Comparison of ENCODE assay signal across 9 cellular contexts in the genomic region with DNA sequence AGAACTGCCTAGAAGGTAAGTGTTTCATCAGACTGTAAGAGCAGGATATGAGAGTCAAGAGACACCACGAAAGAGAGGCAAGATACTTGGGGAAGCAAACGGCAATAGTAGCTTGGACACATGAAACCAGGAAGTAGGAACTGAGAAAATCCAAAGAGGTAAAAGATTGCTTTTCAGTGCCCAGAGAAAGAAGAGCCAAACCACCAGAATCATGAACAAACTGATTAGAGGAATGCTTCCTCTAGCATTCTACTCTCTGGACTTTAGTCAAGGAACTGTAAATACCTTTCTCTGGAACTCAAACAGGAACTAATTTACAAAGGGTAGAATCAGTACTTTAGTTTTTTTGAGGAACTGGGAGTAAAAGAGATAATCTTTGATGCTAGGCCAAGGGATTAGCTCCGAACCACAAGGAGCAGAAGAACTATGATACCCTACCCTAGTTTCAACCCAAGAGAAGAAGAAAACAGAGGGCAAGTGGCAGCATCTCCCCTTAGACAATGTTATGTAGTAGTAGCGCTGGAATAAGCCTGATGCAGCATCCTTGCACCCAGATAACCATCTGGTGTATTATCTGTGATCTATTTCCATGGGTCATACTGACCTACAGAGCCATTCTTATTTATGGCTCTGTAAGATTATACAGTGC. TPM values are rescaled to one million over a fixed set of nuclear protein-coding genes. Genes with fewer than 3 reads are reported as not detected.
A peak's percentile ranks its signal among the peaks of the same experiment; 100 is the strongest.
DNase-seq lines count a peak whose midpoint lies in the region; ATAC-seq, FAIRE-seq and TF ChIP-seq lines count a peak whose summit lies in the region.
"Had no signal": no experiment of that assay in that cellular context is flagged by ENCODE, and none has a peak within 500 bp of the region (broad histone marks: within the 10 kb centered on the region; RNA-seq: fewer than 3 reads in every experiment).

No MANE protein-coding gene starts in this region.

- 50% methylated on average over 4 of the region's 4 CpGs for WGBS in A549 (ENCODE audit: missing lambda C conversion rate)

- H3K4me1 Mint-ChIP-seq in WTC11 = peaks cover 37% of the 10 kb centered on the region

- DNase-seq in A549 (ENCODE audit: low read depth in 1 of 2, low spot score in 1 of 2) (peak; percentile 9 to 38), HuH-7 (ENCODE audit: low spot score) (peak; percentile 20), choroid plexus epithelial cell (ENCODE audit: low read depth) (peak; percentile 16), frontal cortex (ENCODE audit: low spot score in 2 of 2) (no peak), cardiac septum (ENCODE audit: low spot score) (no peak), WTC11 (ENCODE audit: low spot score) (no peak), A172 (ENCODE audit: low spot score) (no peak)
- DNase-seq: activated T-cell treated with anti-CD3 and anti-CD28 coated beads, Interleukin-2, amount 50 U/mL, for 4 hours had no signal

- TF ChIP-seq CTCF in A549 (IDR thresholded peaks at IDR 0.05) (no peak), choroid plexus epithelial cell (conservative IDR thresholded peaks at IDR 0.05; ENCODE audit: low read depth, low read length) (no peak), WTC11 (IDR thresholded peaks at IDR 0.05) (no peak)

- H3K27ac ChIP-seq in A549 = peak overlapping the region; percentile 46 to 61; a peak in 4 of 6 replicates

- no peak overlapping the region for H3K4me3 Mint-ChIP-seq in WTC11
- H3K4me3 Mint-ChIP-seq: activated T-cell treated with anti-CD3 and anti-CD28 coated beads, Interleukin-2, amount 50 U/mL, for 4 hours had no signal

- FAIRE-seq in A549 (lab: Jason Lieb, UNC) (no peak), frontal cortex (lab: Jason Lieb, UNC) (no peak)

- ATAC-seq in A549 (peak; percentile 47 to 66; a peak in 3 of 6 replicates), GM19452 (IDR thresholded peaks at IDR 0.05; ENCODE audit: unreplicated experiment) (peak; percentile 74), WTC11 (no peak)

- peaks cover 19% of the 10 kb centered on the region for H3K4me1 ChIP-seq in A549

- H3K4me3 ChIP-seq in A549 = no peak overlapping the region
- no peak overlapping the region for H3K4me3 ChIP-seq in choroid plexus epithelial cell (ENCODE audit: low read depth, low read length)

- no peak for TF ChIP-seq POLR2A in A549 (IDR thresholded peaks at IDR 0.05; ENCODE audit: low read length)

- no peaks in the 10 kb centered on the region for H3K27me3 Mint-ChIP-seq in WTC11 (ENCODE audit: low read depth)

- peaks cover 33% of the 10 kb centered on the region for H3K36me3 Mint-ChIP-seq in WTC11

- intact Hi-C loops in cardiac septum (cut with DNase I) = no loop called here

- CTCF ChIA-PET in A549 (lab: Yijun Ruan, JAX) (interaction anchor here (1.3 kb wide), 2 partner anchors 23 to 131 kb away, joined by 3 to 4 read pairs; no protein-coding TSS in a partner anchor), WTC11 (lab: Charles Lee) (interaction anchor here (0.5 kb wide), 1 partner anchor 161 kb away, joined by 3 read pairs; no protein-coding TSS in a partner anchor)

- peak overlapping the region; percentile 55 for H3K4me2 ChIP-seq in A549

- no peaks in the 10 kb centered on the region for H3K9me3 Mint-ChIP-seq in WTC11
- H3K9me3 Mint-ChIP-seq: activated T-cell treated with anti-CD3 and anti-CD28 coated beads, Interleukin-2, amount 50 U/mL, for 4 hours had no signal

- TF ChIP-seq RAD21 in A549 (conservative IDR thresholded peaks at IDR 0.05 in 1 of 2, IDR thresholded peaks at IDR 0.05 in 1 of 2) = no peak

- TF ChIP-seq EP300 in A549 (IDR thresholded peaks at IDR 0.05) = no peak

- POLR2A ChIA-PET in A549 (lab: Yijun Ruan, JAX) (no interaction called here), WTC11 (lab: Charles Lee) (no interaction called here)

- no peak overlapping the region; the same call in 1 of the 2 replicates for H3K27ac Mint-ChIP-seq in WTC11

- H3K9me3 ChIP-seq in A549 = no peaks in the 10 kb centered on the region

TF ChIP-seq in A549, 52 proteins besides CTCF, POLR2A, EP300 and RAD21:
- no peak for TF ChIP-seq CBX2 (IDR thresholded peaks at IDR 0.05; ENCODE audit: borderline replicate concordance, low read depth)
- TF ChIP-seq FOXS1 (CRISPR knock-in tag; IDR thresholded peaks at IDR 0.05) = no peak
- TF ChIP-seq FOSB (CRISPR knock-in tag; IDR thresholded peaks at IDR 0.05) = no peak
- no peak for TF ChIP-seq POLR2AphosphoS2 (conservative IDR thresholded peaks at IDR 0.05; ENCODE audit: low read length)
- no peak for TF ChIP-seq ZC3H11A (IDR thresholded peaks at IDR 0.05)
- no peak for TF ChIP-seq CHD2 (IDR thresholded peaks at IDR 0.05; ENCODE audit: low read length, partially characterized antibody)
- TF ChIP-seq ZNF302 (CRISPR knock-in tag; IDR thresholded peaks at IDR 0.05) = no peak
- no peak for TF ChIP-seq HOXA7 (CRISPR knock-in tag; IDR thresholded peaks at IDR 0.05)
- no peak for TF ChIP-seq FOSL2 (IDR thresholded peaks at IDR 0.05)
- TF ChIP-seq FOSL2 (CRISPR knock-in tag; IDR thresholded peaks at IDR 0.05) = no peak
- no peak for TF ChIP-seq HEYL (CRISPR knock-in tag; IDR thresholded peaks at IDR 0.05)

TF ChIP-seq in WTC11, 78 proteins besides CTCF, POLR2A, EP300 and RAD21 (continues in another document):
- TF ChIP-seq, protein P1, sequence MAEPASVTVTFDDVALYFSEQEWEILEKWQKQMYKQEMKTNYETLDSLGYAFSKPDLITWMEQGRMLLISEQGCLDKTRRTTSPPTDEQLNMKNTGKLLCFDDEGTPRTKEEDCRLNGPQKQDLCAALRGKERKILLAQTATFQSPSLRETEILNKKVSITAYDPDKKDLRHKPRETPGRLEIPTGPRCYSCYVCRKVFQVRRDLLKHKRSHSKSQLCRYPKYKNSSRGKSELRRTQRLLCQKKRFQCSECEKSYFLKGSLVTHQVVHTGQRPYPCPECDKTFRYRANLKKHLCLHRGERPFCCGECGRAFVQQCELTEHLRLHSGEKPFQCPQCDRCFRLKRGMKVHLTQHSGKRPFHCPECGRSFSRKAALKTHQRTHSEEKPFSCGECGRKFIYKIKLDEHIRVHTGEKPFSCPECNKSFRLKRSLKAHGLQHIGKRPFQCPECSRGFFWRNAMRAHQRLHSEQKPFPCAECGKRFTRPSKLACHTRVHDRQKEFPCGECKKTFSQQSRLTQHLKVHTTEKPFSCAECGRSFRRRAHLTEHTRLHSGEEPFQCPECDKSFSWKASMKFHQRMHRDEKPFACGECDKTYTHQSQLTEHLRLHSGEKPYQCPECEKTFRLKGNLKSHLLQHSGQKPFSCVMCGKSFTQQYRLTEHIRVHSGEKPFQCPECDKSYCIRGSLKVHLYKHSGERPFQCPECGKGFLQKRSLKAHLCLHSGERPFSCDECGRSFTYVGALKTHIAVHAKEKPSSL (CRISPR knock-in tag; conservative IDR thresholded peaks at IDR 0.05) = no peak
- TF ChIP-seq, protein P2, sequence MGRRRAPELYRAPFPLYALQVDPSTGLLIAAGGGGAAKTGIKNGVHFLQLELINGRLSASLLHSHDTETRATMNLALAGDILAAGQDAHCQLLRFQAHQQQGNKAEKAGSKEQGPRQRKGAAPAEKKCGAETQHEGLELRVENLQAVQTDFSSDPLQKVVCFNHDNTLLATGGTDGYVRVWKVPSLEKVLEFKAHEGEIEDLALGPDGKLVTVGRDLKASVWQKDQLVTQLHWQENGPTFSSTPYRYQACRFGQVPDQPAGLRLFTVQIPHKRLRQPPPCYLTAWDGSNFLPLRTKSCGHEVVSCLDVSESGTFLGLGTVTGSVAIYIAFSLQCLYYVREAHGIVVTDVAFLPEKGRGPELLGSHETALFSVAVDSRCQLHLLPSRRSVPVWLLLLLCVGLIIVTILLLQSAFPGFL (CRISPR knock-in tag; IDR thresholded peaks at IDR 0.05; ENCODE audit: borderline replicate concordance) = no peak
- TF ChIP-seq, protein P3, sequence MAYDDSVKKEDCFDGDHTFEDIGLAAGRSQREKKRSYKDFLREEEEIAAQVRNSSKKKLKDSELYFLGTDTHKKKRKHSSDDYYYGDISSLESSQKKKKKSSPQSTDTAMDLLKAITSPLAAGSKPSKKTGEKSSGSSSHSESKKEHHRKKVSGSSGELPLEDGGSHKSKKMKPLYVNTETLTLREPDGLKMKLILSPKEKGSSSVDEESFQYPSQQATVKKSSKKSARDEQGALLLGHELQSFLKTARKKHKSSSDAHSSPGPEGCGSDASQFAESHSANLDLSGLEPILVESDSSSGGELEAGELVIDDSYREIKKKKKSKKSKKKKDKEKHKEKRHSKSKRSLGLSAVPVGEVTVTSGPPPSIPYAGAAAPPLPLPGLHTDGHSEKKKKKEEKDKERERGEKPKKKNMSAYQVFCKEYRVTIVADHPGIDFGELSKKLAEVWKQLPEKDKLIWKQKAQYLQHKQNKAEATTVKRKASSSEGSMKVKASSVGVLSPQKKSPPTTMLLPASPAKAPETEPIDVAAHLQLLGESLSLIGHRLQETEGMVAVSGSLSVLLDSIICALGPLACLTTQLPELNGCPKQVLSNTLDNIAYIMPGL (CRISPR knock-in tag; IDR thresholded peaks at IDR 0.05) = no peak
- TF ChIP-seq MXD4 (CRISPR knock-in tag; IDR thresholded peaks at IDR 0.05; ENCODE audit: borderline replicate concordance) (no peak), CBFB (CRISPR knock-in tag; IDR thresholded peaks at IDR 0.05; ENCODE audit: low read depth) (no peak)

RNA-seq across cellular contexts. Expression of a gene that starts 41.3 kb away (rescaled TPM):
- not detected in 2 replicates for polyA plus RNA-seq in A549 (2011; rRNA removed)
- polyA plus RNA-seq in A549 (2012; cell fraction: cytosol; rRNA removed) = not detected in 2 replicates
- polyA plus RNA-seq in A549 (2012; cell fraction: nucleus; rRNA removed) = not detected in 2 replicates
- polyA plus RNA-seq in A549 (2017; fragmentation: RNase III; extraction: RNeasy Plus Mini Kit Qiagen cat#74134 plus additional on column Dnase treatment) = not detected in 3 replicates
- polyA minus RNA-seq in A549 (2011; rRNA and poly(A)+ RNA removed) = not detected in 2 replicates
- total RNA-seq in frontal cortex = not detected
- not detected for total RNA-seq in cardiac septum
- total RNA-seq in WTC11 (2021) = not detected in 3 replicates
- total RNA-seq in A172 (2014; rRNA removed; shearing (Covaris generic)) = not detected in 2 replicates
- total RNA-seq: activated T-cell treated with anti-CD3 and anti-CD28 coated beads, Interleukin-2, amount 50 U/mL, for 4 hours had no signal

RNA-seq across cellular contexts. Expression of a gene that starts 47.2 kb away (rescaled TPM):
- polyA plus RNA-seq in A549 (2011; rRNA removed) (4.3 and 5.3 TPM in 2 replicates), A549 (2017; fragmentation: RNase III; extraction: RNeasy Plus Mini Kit Qiagen cat#74134 plus additional on column Dnase treatment) (12.0 to 13.4 TPM (median 13.1 TPM) in 3 replicates)
- polyA plus RNA-seq in A549 (2012; cell fraction: cytosol; rRNA removed) = 5.9 and 7.5 TPM in 2 replicates
- 26.5 and 27.8 TPM in 2 replicates for polyA plus RNA-seq in A549 (2012; cell fraction: nucleus; rRNA removed)
- polyA minus RNA-seq in A549 (2011; rRNA and poly(A)+ RNA removed) = 13.2 and 13.9 TPM in 2 replicates
- total RNA-seq in frontal cortex (4.5 TPM), cardiac septum (12.1 TPM), WTC11 (2021) (13.1 to 20.5 TPM (median 15.0 TPM) in 3 replicates)
- total RNA-seq in A172 (2014; rRNA removed; shearing (Covaris generic)) = 13.2 and 17.9 TPM in 2 replicates

RNA-seq across cellular contexts. Expression of a gene that starts 48.3 kb away (rescaled TPM):
- polyA plus RNA-seq in A549 (2011; rRNA removed) = 20.9 and 22.8 TPM in 2 replicates
- polyA plus RNA-seq in A549 (2012; cell fraction: cytosol; rRNA removed) = 6.6 and 8.1 TPM in 2 replicates
- 2.1 and 3.4 TPM in 2 replicates for polyA plus RNA-seq in A549 (2012; cell fraction: nucleus; rRNA removed)
- polyA plus RNA-seq in A549 (2017; fragmentation: RNase III; extraction: RNeasy Plus Mini Kit Qiagen cat#74134 plus additional on column Dnase treatment) = 15.0 to 18.0 TPM (median 16.4 TPM) in 3 replicates
- polyA minus RNA-seq in A549 (2011; rRNA and poly(A)+ RNA removed) = 11.1 and 11.8 TPM in 2 replicates
- 67.3 TPM for total RNA-seq in frontal cortex
- 11.8 TPM for total RNA-seq in cardiac septum
- total RNA-seq in WTC11 (2021) = 22.7 to 26.2 TPM (median 25.9 TPM) in 3 replicates
- total RNA-seq in A172 (2014; rRNA removed; shearing (Covaris generic)) = 38.2 and 42.4 TPM in 2 replicates

Comparison
In these comparisons a context has a peak if more than half of its experiments do, and no peak if none do; other contexts are left out.
1. DNase-seq: peak in A549 (2 of 2), HuH-7 (single experiment) and choroid plexus epithelial cell (single experiment); none in frontal cortex (0 of 2), cardiac septum (single experiment), WTC11 (single experiment) and A172 (single experiment).